In the genomic region with DNA sequence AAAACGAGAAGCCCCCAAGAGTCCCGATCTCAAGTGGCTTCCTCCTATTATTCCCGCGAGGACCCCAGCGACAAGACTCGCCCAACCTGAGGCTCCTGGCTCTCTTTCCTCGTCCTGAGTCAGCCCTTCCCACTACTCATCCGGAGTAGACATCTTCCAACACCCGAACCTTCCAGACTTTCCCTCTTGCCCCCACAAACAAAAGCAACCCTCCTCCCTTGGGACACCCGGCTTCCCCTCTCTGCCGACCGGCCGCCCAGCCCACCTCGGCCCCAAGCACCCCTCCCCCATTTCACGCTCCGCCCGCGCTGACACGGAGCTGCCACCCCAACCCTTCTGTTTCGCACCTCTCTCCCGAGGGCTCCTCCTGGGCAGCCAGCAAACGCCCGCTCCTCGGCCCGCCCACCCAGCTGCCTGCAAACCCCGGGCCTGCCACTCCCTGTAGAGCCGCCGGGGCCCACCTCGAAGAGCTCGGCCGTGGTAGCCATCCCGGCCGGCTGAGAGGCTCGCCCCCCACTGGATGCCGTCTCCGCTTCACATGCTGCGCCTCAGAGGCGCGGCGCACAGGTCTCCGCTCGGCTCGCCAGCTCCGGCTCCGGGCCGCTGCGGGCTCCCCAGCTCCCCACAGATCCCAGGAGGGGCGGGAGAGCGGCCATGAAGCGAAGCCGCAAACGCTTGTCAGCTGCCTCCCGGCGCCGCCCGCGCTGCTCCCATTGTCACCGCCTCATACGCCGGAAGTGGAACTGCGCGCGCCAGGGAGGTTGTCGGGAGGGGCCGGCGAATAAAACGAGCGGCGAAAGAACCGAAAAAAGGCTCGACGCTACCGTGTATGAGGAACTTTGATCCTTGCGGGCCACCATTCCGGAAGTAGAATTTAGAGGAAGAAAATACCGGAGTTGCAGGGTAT, we compare ENCODE assay signal across 8 cellular contexts. TPM values are rescaled to one million over a fixed set of nuclear protein-coding genes. Genes with fewer than 3 reads are reported as not detected.
DNase-seq lines count a peak whose midpoint lies in the region; ATAC-seq and TF ChIP-seq lines count a peak whose summit lies in the region.

A gene with protein sequence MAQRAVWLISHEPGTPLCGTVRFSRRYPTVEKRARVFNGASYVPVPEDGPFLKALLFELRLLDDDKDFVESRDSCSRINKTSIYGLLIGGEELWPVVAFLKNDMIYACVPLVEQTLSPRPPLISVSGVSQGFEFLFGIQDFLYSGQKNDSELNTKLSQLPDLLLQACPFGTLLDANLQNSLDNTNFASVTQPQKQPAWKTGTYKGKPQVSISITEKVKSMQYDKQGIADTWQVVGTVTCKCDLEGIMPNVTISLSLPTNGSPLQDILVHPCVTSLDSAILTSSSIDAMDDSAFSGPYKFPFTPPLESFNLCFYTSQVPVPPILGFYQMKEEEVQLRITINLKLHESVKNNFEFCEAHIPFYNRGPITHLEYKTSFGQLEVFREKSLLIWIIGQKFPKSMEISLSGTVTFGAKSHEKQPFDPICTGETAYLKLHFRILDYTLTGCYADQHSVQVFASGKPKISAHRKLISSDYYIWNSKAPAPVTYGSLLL (plus strand): TSS at position 811 of the 907 bp plus-strand sequence. CDS start 344 bp downstream, outside the sequence.
A gene with protein sequence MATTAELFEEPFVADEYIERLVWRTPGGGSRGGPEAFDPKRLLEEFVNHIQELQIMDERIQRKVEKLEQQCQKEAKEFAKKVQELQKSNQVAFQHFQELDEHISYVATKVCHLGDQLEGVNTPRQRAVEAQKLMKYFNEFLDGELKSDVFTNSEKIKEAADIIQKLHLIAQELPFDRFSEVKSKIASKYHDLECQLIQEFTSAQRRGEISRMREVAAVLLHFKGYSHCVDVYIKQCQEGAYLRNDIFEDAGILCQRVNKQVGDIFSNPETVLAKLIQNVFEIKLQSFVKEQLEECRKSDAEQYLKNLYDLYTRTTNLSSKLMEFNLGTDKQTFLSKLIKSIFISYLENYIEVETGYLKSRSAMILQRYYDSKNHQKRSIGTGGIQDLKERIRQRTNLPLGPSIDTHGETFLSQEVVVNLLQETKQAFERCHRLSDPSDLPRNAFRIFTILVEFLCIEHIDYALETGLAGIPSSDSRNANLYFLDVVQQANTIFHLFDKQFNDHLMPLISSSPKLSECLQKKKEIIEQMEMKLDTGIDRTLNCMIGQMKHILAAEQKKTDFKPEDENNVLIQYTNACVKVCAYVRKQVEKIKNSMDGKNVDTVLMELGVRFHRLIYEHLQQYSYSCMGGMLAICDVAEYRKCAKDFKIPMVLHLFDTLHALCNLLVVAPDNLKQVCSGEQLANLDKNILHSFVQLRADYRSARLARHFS (minus strand): TSS at position 745 of the 907 bp plus-strand sequence. CDS start 257 bp downstream, at position 488.

- H3K4me3 Mint-ChIP-seq in natural killer cell = peak within 1 kb of the TSS; percentile 99

- TF ChIP-seq CTCF in natural killer cell (IDR thresholded peaks at IDR 0.05) = no peak

- peak; percentile 74 to 86 (median 78) for ATAC-seq in natural killer cell

- no peaks in the 10 kb centered on the region for H3K9me3 ChIP-seq in ES-I3 (ENCODE audit: control insufficient read depth, insufficient read depth, low read length)

- peak; percentile 81 for DNase-seq in H7
- peak; percentile 91 for DNase-seq in M059J (ENCODE audit: low read depth)
- peak; percentile 88 to 96 for DNase-seq in SHP77 (lab: John Stamatoyannopoulos, UW)
- DNase-seq in activated effector memory CD4-positive, alpha-beta T cell treated with Interleukin-2 at 50 U/mL for 16 hours = peak; percentile 88
- peak; percentile 90 for DNase-seq in fibroblast of peridontal ligament (ENCODE audit: extremely low read depth)
- peak; percentile 77 for DNase-seq in natural killer cell
- peak; percentile 92 for DNase-seq in stimulated activated naive CD4-positive, alpha-beta T cell treated with Interleukin-2 at 50 U/mL for 16 hours (lab: John Stamatoyannopoulos, UW)

- peaks cover 63 to 76% of the 10 kb centered on the region in 2 donors for H3K4me1 Mint-ChIP-seq in natural killer cell

- H3K36me3 ChIP-seq in ES-I3 (ENCODE audit: insufficient read depth, low read length) (no peaks in the 10 kb centered on the region; the same call in 1 of the 2 replicates), H7 (replicated peaks; ENCODE audit: control insufficient read depth, insufficient read depth, low read length) (no peaks in the 10 kb centered on the region)

- no peaks in the 10 kb centered on the region for H3K27me3 ChIP-seq in H7 (ENCODE audit: control insufficient read depth, insufficient read depth, low read length)

- no peaks in the 10 kb centered on the region for H3K9me3 Mint-ChIP-seq in natural killer cell

- peak within 1 kb of the TSS; percentile 98 for H3K9ac ChIP-seq in ES-I3 (ENCODE audit: low read depth, low read length)

- peak within 1 kb of the TSS; percentile 89 for H3K4me3 ChIP-seq in H7 (ENCODE audit: insufficient read depth, low read depth, low read length)

- peak within 1 kb of the TSS; percentile 98 for H3K27ac Mint-ChIP-seq in natural killer cell

- peaks cover 5% of the 10 kb centered on the region; the same call in 1 of the 2 replicates for H3K4me1 ChIP-seq in ES-I3 (ENCODE audit: insufficient read depth, low read length)

- intact Hi-C loops in natural killer cell (cut with micrococcal nuclease) = loop anchor here (2.0 to 5.0 kb wide), 3 partner anchors 122 to 1151 kb away; partner anchors contain the start of genes NAA30, PELI2 and TMEM260

- no peaks in the 10 kb centered on the region for H3K27me3 Mint-ChIP-seq in natural killer cell (ENCODE audit: low read depth in 2 of 2)

- H3K36me3 Mint-ChIP-seq in natural killer cell = no peaks in the 10 kb centered on the region

RNA-seq across cellular contexts. Expression of the first gene that starts in this region (rescaled TPM):
- 26.4 and 28.2 TPM in 2 replicates for total RNA-seq in H7 (2014; rRNA removed; shearing (Covaris generic))
- 39.5 and 46.9 TPM in 2 replicates for total RNA-seq in M059J (2014; rRNA removed; shearing (Covaris generic))
- total RNA-seq in natural killer cell = 10 to 100 TPM; 46.3 to 64.2 (median 48.8) TPM

RNA-seq across cellular contexts. Expression of the second gene that starts in this region (rescaled TPM):
- 45.2 and 53.0 TPM in 2 replicates for total RNA-seq in H7 (2014; rRNA removed; shearing (Covaris generic))
- 31.2 and 49.1 TPM in 2 replicates for total RNA-seq in M059J (2014; rRNA removed; shearing (Covaris generic))
- 10 to 100 TPM; 37.1 to 42.0 (median 41.7) TPM for total RNA-seq in natural killer cell

Comparison
In these comparisons a context has a peak if more than half of its experiments do, and no peak if none do; other contexts are left out.
1. Peak in every context shown above with its lines: DNase-seq, ATAC-seq and H3K4me3 ChIP-seq.